In the genomic region with DNA sequence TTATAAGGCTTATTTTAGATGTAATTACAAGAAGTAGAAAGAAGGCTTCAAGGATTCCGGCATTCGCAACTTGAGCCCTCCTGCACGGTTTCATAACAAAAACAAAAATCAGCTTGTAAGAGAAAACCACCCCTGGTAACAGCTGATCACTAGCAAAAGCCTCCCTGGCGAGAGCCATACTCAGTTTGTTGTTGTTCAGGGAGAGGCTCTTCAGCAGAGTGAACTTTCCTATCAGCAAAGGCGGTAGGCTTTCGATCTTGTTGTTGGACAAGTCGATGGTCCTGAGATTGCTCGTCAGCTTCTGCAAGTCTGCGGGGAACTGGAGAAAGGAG, we compare ENCODE assay signal across 8 cellular contexts. TPM values are rescaled to one million over a fixed set of nuclear protein-coding genes. Genes with fewer than 3 reads are reported as not detected.
A peak's percentile ranks its signal among the peaks of the same experiment; 100 is the strongest.
DNase-seq lines count a peak whose midpoint lies in the region; ATAC-seq and TF ChIP-seq lines count a peak whose summit lies in the region.

No MANE protein-coding gene starts in this region.

- H4K91ac ChIP-seq in IMR-90 (ENCODE audit: insufficient read depth, low read depth, low read length), result no peak overlapping the region; the same call in 1 of the 2 replicates

- peak overlapping the region; percentile 91; the same call in 1 of the 2 replicates for H3K23ac ChIP-seq in IMR-90 (ENCODE audit: low read depth, low read length)

- intact Hi-C loops in IMR-90 (cut with micrococcal nuclease), result loop anchor here (1.0 kb wide), 2 partner anchors 53 to 102 kb away; partner anchors contain the start of gene SNAP23
- intact Hi-C loops in breast epithelium (cut with DNase I; ENCODE audit: low total_unique reads), result loop anchor here (5.0 kb wide), 1 partner anchor 179 kb away; no protein-coding TSS in a partner anchor

- no peak for TF ChIP-seq CTCF in IMR-90 (conservative IDR thresholded peaks at IDR 0.05; ENCODE audit: low read depth, low read length)
- no peak for TF ChIP-seq CTCF in breast epithelium (IDR thresholded peaks at IDR 0.05)
- no peak for TF ChIP-seq CTCF in suprapubic skin (IDR thresholded peaks at IDR 0.05)

- H2BK15ac ChIP-seq in IMR-90 (ENCODE audit: low read depth, low read length), result no peak overlapping the region; the same call in 2 of the 3 replicates

- peak overlapping the region; percentile 76 for H3K14ac ChIP-seq in IMR-90 (replicated peaks; ENCODE audit: low read depth, low read length)

- peak overlapping the region; percentile 56 for H2BK5ac ChIP-seq in IMR-90 (ENCODE audit: low read depth, low read length, poor library complexity, severe bottlenecking)

- H4K20me1 ChIP-seq in IMR-90 (ENCODE audit: insufficient read depth, low read length), result 0 out of 2 replicates have a peak, but pooled peaks cover 4% of the 10 kb centered on the region

- peak overlapping the region; percentile 73 for H3K4me2 ChIP-seq in IMR-90 (ENCODE audit: low read depth, low read length)

- H2BK120ac ChIP-seq in IMR-90 (ENCODE audit: low read depth, low read length), result no peak overlapping the region

- ATAC-seq in IMR-90 (ENCODE audit: low read depth) (peak; percentile 42), left lobe of liver (peak; percentile 39), GM18498 (IDR thresholded peaks at IDR 0.05; ENCODE audit: unreplicated experiment) (no peak)

- H3K18ac ChIP-seq in IMR-90 (ENCODE audit: low read depth, low read length), result peak overlapping the region; percentile 6

- peak overlapping the region; percentile 85 for H3K4me3 ChIP-seq in IMR-90 (ENCODE audit: insufficient read depth, low read depth, low read length)
- H3K4me3 ChIP-seq in breast epithelium, result peak overlapping the region; percentile 72 to 87 (median 82)
- peak overlapping the region; percentile 80 for H3K4me3 ChIP-seq in suprapubic skin

- peak overlapping the region; percentile 16; the same call in 1 of the 2 replicates for H4K5ac ChIP-seq in IMR-90 (ENCODE audit: low read depth, low read length)

- peak overlapping the region; percentile 48 for H3K56ac ChIP-seq in IMR-90 (ENCODE audit: extremely low read depth, insufficient read depth, low read length)

- H3K9me3 ChIP-seq in IMR-90 (ENCODE audit: control insufficient read depth, insufficient read depth, low read length) (no peaks in the 10 kb centered on the region), breast epithelium (no peaks in the 10 kb centered on the region), suprapubic skin (no peaks in the 10 kb centered on the region)

- CTCF ChIA-PET in IMR-90 (lab: Yijun Ruan, JAX), result interaction anchor here (0.8 kb wide), 1 partner anchor 9 kb away, joined by 6 read pairs; no protein-coding TSS in a partner anchor

- peak overlapping the region; percentile 61 for H3K4ac ChIP-seq in IMR-90 (ENCODE audit: low read depth, low read length)

- in situ Hi-C loops in IMR-90 (cut with MboI; ENCODE audit: low sequenced_read_pairs), result no loop called here

- H3K27me3 ChIP-seq in IMR-90 (ENCODE audit: control insufficient read depth, insufficient read depth, low read length) (no peaks in the 10 kb centered on the region), breast epithelium (no peaks in the 10 kb centered on the region), suprapubic skin (no peaks in the 10 kb centered on the region)

- H3K36me3 ChIP-seq in IMR-90 (ENCODE audit: control insufficient read depth, insufficient read depth, low read length) (peaks cover 15% of the 10 kb centered on the region), breast epithelium (no peaks in the 10 kb centered on the region), suprapubic skin (peaks cover 23% of the 10 kb centered on the region)

- DNase-seq in GM19240 (ENCODE audit: insufficient read length, low spot score) (peak; percentile 6), IMR-90 (peak; percentile 55), breast epithelium (ENCODE audit: low spot score in 2 of 2) (no peak), left lobe of liver (ENCODE audit: low spot score) (no peak), suprapubic skin (ENCODE audit: low spot score in 2 of 2) (no peak), NCI-H1092 (lab: John Stamatoyannopoulos, UW) (no peak)
- no peak for DNase-seq in stimulated activated CD4-positive, alpha-beta T cell treated with anti-CD3 and anti-CD28 coated beads, Interleukin-4, amount 100 ng/mL, for 4 hours

- no TSS peak for BruUV-seq in IMR-90 (replicated peaks; lab: Mats Ljungman, UMichigan)

- peak overlapping the region in 1 of 2 experiments; percentile 87; a peak in 2 of 4 replicates for H4K8ac ChIP-seq in IMR-90 (ENCODE audit: low read depth in 2 of 2, low read length in 2 of 2)

- POLR2A ChIA-PET in IMR-90 (lab: Charles Lee; ENCODE audit: unreplicated experiment), result no interaction called here

- H3K4me1 ChIP-seq in IMR-90 (ENCODE audit: control insufficient read depth, insufficient read depth, low read length) (peaks cover 6% of the 10 kb centered on the region), breast epithelium (peaks cover 6 to 13% of the 10 kb centered on the region in 2 donors), suprapubic skin (peaks cover 42% of the 10 kb centered on the region)

- TF ChIP-seq EP300 in suprapubic skin (IDR thresholded peaks at IDR 0.05), result no peak

- 0 out of 2 replicates have a peak, but pooled peaks cover 3% of the 10 kb centered on the region for H3K9me1 ChIP-seq in IMR-90 (ENCODE audit: insufficient read depth, low read length)

- dilution Hi-C loops in IMR-90 (cut with HindIII; ENCODE audit: low sequenced_read_pairs, unreplicated experiment), result no loop called here

- H3K27ac ChIP-seq in IMR-90 (ENCODE audit: insufficient read depth, low read length) (peak overlapping the region; percentile 67), breast epithelium (peak overlapping the region; percentile 87 to 95), suprapubic skin (peak overlapping the region; percentile 89)

- H2AK9ac ChIP-seq in IMR-90 (replicated peaks; ENCODE audit: low read depth, low read length, poor library complexity), result peak overlapping the region; percentile 97

- H2AFZ ChIP-seq in IMR-90 (replicated peaks; ENCODE audit: low read length, poor library complexity), result peak overlapping the region; percentile 96

- peak overlapping the region; percentile 58; the same call in 1 of the 2 replicates for H2AK5ac ChIP-seq in IMR-90 (ENCODE audit: low read depth, low read length)

- H3K9ac ChIP-seq in IMR-90 (ENCODE audit: low read depth, low read length), result peak overlapping the region; percentile 70

- H3K79me1 ChIP-seq in IMR-90 (ENCODE audit: low read depth in 1 of 2, low read length in 2 of 2), result peaks cover 21 to 55% of the 10 kb centered on the region in 2 experiments

- no CpG with 5 or more reads among the region's 9 CpGs for WGBS in IMR-90 (ENCODE audit: extremely low coverage in 2 of 2, insufficient read length in 1 of 2), 2 experiments
- WGBS in suprapubic skin, result 1% methylated on average over 9 of the region's 9 CpGs

- TF ChIP-seq RAD21 in IMR-90 (IDR thresholded peaks at IDR 0.05; ENCODE audit: low read length), result no peak

- no peak overlapping the region for H2BK20ac ChIP-seq in IMR-90 (ENCODE audit: low read depth, low read length)

- TF ChIP-seq POLR2A in IMR-90 (IDR thresholded peaks at IDR 0.05; ENCODE audit: low read depth, low read length) (no peak), breast epithelium (IDR thresholded peaks at IDR 0.05) (no peak), suprapubic skin (IDR thresholded peaks at IDR 0.05) (no peak)

TF ChIP-seq in IMR-90, 13 proteins besides CTCF, POLR2A, EP300 and RAD21 (continues in another document):
- peak; percentile 59; the same call in 1 of the 2 replicates for TF ChIP-seq RFX5 (IDR thresholded peaks at IDR 0.05; ENCODE audit: low read depth, low read length)
- no peak for TF ChIP-seq FOS (IDR thresholded peaks at IDR 0.05; ENCODE audit: low read depth, low read length)
- TF ChIP-seq, protein P1, sequence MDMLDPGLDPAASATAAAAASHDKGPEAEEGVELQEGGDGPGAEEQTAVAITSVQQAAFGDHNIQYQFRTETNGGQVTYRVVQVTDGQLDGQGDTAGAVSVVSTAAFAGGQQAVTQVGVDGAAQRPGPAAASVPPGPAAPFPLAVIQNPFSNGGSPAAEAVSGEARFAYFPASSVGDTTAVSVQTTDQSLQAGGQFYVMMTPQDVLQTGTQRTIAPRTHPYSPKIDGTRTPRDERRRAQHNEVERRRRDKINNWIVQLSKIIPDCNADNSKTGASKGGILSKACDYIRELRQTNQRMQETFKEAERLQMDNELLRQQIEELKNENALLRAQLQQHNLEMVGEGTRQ (IDR thresholded peaks at IDR 0.05; ENCODE audit: low read depth, low read length), result no peak

RNA-seq across cellular contexts. Expression of gene LRRC57, which starts 0.7 kb away (rescaled TPM):
- 9.5 and 10.0 TPM in 2 replicates for total RNA-seq in IMR-90 (2012; rRNA removed)
- 7.4 and 11.3 TPM in 2 replicates for polyA plus RNA-seq in IMR-90 (2012; rRNA removed)
- polyA plus RNA-seq in IMR-90 (2012; cell fraction: cytosol; rRNA removed), result 3.2 and 4.7 TPM in 2 replicates
- 2.2 and 7.1 TPM in 2 replicates for polyA plus RNA-seq in IMR-90 (2012; cell fraction: nucleus; rRNA removed; ENCODE audit: low replicate concordance)
- 10 to 100 TPM; 20.3 to 23.3 (median 23.3) TPM for total RNA-seq in breast epithelium
- total RNA-seq in left lobe of liver, result 8.4 TPM
- total RNA-seq in suprapubic skin, result 10 to 100 TPM; 20.9 to 46.9 (median 31.8) TPM

RNA-seq across cellular contexts. Expression of gene HAUS2, which starts 0.7 kb away (rescaled TPM):
- 22.4 and 29.2 TPM in 2 replicates for total RNA-seq in IMR-90 (2012; rRNA removed)
- 12.3 and 18.4 TPM in 2 replicates for polyA plus RNA-seq in IMR-90 (2012; rRNA removed)
- polyA plus RNA-seq in IMR-90 (2012; cell fraction: cytosol; rRNA removed), result 5.7 and 7.8 TPM in 2 replicates
- 3.1 and 6.2 TPM in 2 replicates for polyA plus RNA-seq in IMR-90 (2012; cell fraction: nucleus; rRNA removed; ENCODE audit: low replicate concordance)
- 10 to 100 TPM; 29.3 to 42.1 (median 30.2) TPM for total RNA-seq in breast epithelium
- 4.8 TPM for total RNA-seq in left lobe of liver
- 10 to 100 TPM; 16.9 to 33.2 (median 19.2) TPM for total RNA-seq in suprapubic skin

RNA-seq across cellular contexts. Expression of gene STARD9, which starts 27.5 kb away (rescaled TPM):
- total RNA-seq in IMR-90 (2012; rRNA removed) (3.1 and 3.2 TPM in 2 replicates), breast epithelium (10 to 100 TPM; 18.6 to 27.9 (median 27.5) TPM), left lobe of liver (0.91 TPM), suprapubic skin (10 to 100 TPM in 1 of 4 donors, 1 to 10 TPM in 3; 5.0 to 24.6 (median 7.6) TPM)
- polyA plus RNA-seq in IMR-90 (2012; rRNA removed), result 2.0 and 2.2 TPM in 2 replicates
- polyA plus RNA-seq in IMR-90 (2012; cell fraction: cytosol; rRNA removed), result 0.67 and 0.73 TPM in 2 replicates
- polyA plus RNA-seq in IMR-90 (2012; cell fraction: nucleus; rRNA removed; ENCODE audit: low replicate concordance), result 8.0 and 8.2 TPM in 2 replicates

RNA-seq across cellular contexts. Expression of gene SNAP23, which starts 52.5 kb away (rescaled TPM):
- total RNA-seq in IMR-90 (2012; rRNA removed) (36.0 and 72.5 TPM in 2 replicates), breast epithelium (10 to 100 TPM; 75.8 to 88.0 (median 76.0) TPM), left lobe of liver (23.4 TPM), suprapubic skin (10 to 100 TPM; 36.2 to 78.2 (median 50.3) TPM)
- polyA plus RNA-seq in IMR-90 (2012; rRNA removed), result 37.2 and 45.5 TPM in 2 replicates
- polyA plus RNA-seq in IMR-90 (2012; cell fraction: cytosol; rRNA removed), result 7.1 and 8.5 TPM in 2 replicates
- 7.5 and 77.2 TPM in 2 replicates for polyA plus RNA-seq in IMR-90 (2012; cell fraction: nucleus; rRNA removed; ENCODE audit: low replicate concordance)

RNA-seq across cellular contexts. Expression of gene ZNF106, which starts 57.0 kb away (rescaled TPM):
- 87.5 and 107 TPM in 2 replicates for total RNA-seq in IMR-90 (2012; rRNA removed)
- 19.2 TPM in 2 replicates for polyA plus RNA-seq in IMR-90 (2012; rRNA removed)
- polyA plus RNA-seq in IMR-90 (2012; cell fraction: cytosol; rRNA removed), result 6.9 and 8.5 TPM in 2 replicates
- polyA plus RNA-seq in IMR-90 (2012; cell fraction: nucleus; rRNA removed; ENCODE audit: low replicate concordance), result 4.0 and 13.9 TPM in 2 replicates
- total RNA-seq in breast epithelium, result 100 to 1,000 TPM in 1 of 3 donors, 10 to 100 TPM in 2; 59.6 to 151 (median 60.0) TPM
- 20.2 TPM for total RNA-seq in left lobe of liver
- 10 to 100 TPM; 38.6 to 50.2 (median 49.2) TPM for total RNA-seq in suprapubic skin

Comparison
In these comparisons a context has a peak if more than half of its experiments do, and no peak if none do; other contexts are left out.
1. DNase-seq: peak in GM19240 (single experiment) and IMR-90 (single experiment); none in breast epithelium (0 of 2), left lobe of liver (single experiment), suprapubic skin (0 of 2), stimulated activated CD4-positive, alpha-beta T cell treated with anti-CD3 and anti-CD28 coated beads, Interleukin-4, amount 100 ng/mL, for 4 hours (0 of 2) and NCI-H1092 (single experiment).
2. Peak in every context shown above with its lines, with median percentiles within 50 percentile points of each other: H3K27ac ChIP-seq and H3K4me3 ChIP-seq.